ENCODE assay signal across 9 cellular contexts in genomic region chr20:21096321-21097043, GRCh38. TPM values are rescaled to one million over a fixed set of nuclear protein-coding genes. Genes with fewer than 3 reads are reported as not detected.
A peak's percentile ranks its signal among the peaks of the same experiment; 100 is the strongest.
DNase-seq lines count a peak whose midpoint lies in the region; ATAC-seq, FAIRE-seq and TF ChIP-seq lines count a peak whose summit lies in the region.
"Had no signal": no experiment of that assay in that cellular context is flagged by ENCODE, and none has a peak within 500 bp of the region (broad histone marks: within the 10 kb centered on the region; RNA-seq: fewer than 3 reads in every experiment).

No MANE protein-coding gene starts in this region.

- intact Hi-C loops in kidney (cut with DNase I): no loop called here

- no peak for TF ChIP-seq CTCF in GM12865 (IDR thresholded peaks at IDR 0.05; ENCODE audit: insufficient read depth, low read depth, low read length, missing control alignments)
- no peak for TF ChIP-seq CTCF in kidney (IDR thresholded peaks at IDR 0.05; ENCODE audit: borderline replicate concordance, extremely low read depth, insufficient read depth)

- no peak overlapping the region for H3K9ac ChIP-seq in kidney (ENCODE audit: low read length in 2 of 2)

- H3K4me1 Mint-ChIP-seq in stimulated activated memory B cell treated with anti-CD40 and anti-IgM and Interleukin-4, amounts not matched to agents 10 μg/mL and 1 μg/mL and 100 μg/mL, for 72 hours: peaks cover 10% of the 10 kb centered on the region

- H3K9me3 ChIP-seq in kidney (ENCODE audit: control insufficient read depth in 1 of 2, low read length in 2 of 2): no peaks in the 10 kb centered on the region

- no peaks in the 10 kb centered on the region for H3K9me3 Mint-ChIP-seq in stimulated activated memory B cell treated with anti-CD40 and anti-IgM and Interleukin-4, amounts not matched to agents 10 μg/mL and 1 μg/mL and 100 μg/mL, for 72 hours

- no peak overlapping the region for H3K4me3 Mint-ChIP-seq in stimulated activated memory B cell treated with anti-CD40 and anti-IgM and Interleukin-4, amounts not matched to agents 10 μg/mL and 1 μg/mL and 100 μg/mL, for 72 hours

- H3K27ac Mint-ChIP-seq in stimulated activated memory B cell treated with anti-CD40 and anti-IgM and Interleukin-4, amounts not matched to agents 10 μg/mL and 1 μg/mL and 100 μg/mL, for 72 hours: no peak overlapping the region

- H3K36me3 ChIP-seq in kidney (ENCODE audit: control insufficient read depth in 1 of 2, insufficient read depth in 2 of 2, low read length in 2 of 2): no peaks in the 10 kb centered on the region

- ATAC-seq in HG03520 (IDR thresholded peaks at IDR 0.05; ENCODE audit: unreplicated experiment): peak; percentile 36
- ATAC-seq in stimulated activated memory B cell treated with anti-CD40 and anti-IgM and Interleukin-4, amounts not matched to agents 10 μg/mL and 1 μg/mL and 100 μg/mL, for 72 hours: no peak

- peak; percentile 52 for DNase-seq in GM12865 (ENCODE audit: low read depth)
- DNase-seq in RPMI8226: peak; percentile 51
- peak; percentile 61 for DNase-seq in islet precursor cell
- no peak for DNase-seq in kidney
- DNase-seq in HK-2 (ENCODE audit: unreplicated experiment): no peak
- no peak for DNase-seq in NCI-H146 treated with DMSO at 0.1 percent for 48 hours (lab: John Stamatoyannopoulos, UW; ENCODE audit: unreplicated experiment)

- H3K36me3 Mint-ChIP-seq in stimulated activated memory B cell treated with anti-CD40 and anti-IgM and Interleukin-4, amounts not matched to agents 10 μg/mL and 1 μg/mL and 100 μg/mL, for 72 hours: no peaks in the 10 kb centered on the region

- H3K27ac ChIP-seq in kidney (ENCODE audit: low read depth in 2 of 2, low read length in 2 of 2): no peak overlapping the region

- no peak overlapping the region for H3K4me3 ChIP-seq in GM12865 (ENCODE audit: low read depth, low read length)
- H3K4me3 ChIP-seq in kidney (ENCODE audit: low read length in 2 of 2): no peak overlapping the region

- FAIRE-seq in kidney (lab: Jason Lieb, UNC): no peak

- peaks cover 53% of the 10 kb centered on the region for H3K27me3 Mint-ChIP-seq in stimulated activated memory B cell treated with anti-CD40 and anti-IgM and Interleukin-4, amounts not matched to agents 10 μg/mL and 1 μg/mL and 100 μg/mL, for 72 hours

- peaks cover 0 to 5% of the 10 kb centered on the region in 2 donors for H3K4me1 ChIP-seq in kidney (ENCODE audit: control insufficient read depth in 1 of 2, insufficient read depth in 1 of 2, low read depth in 1 of 2, low read length in 2 of 2)

RNA-seq across cellular contexts. Expression of gene LINC00237, which starts 9.7 kb away (rescaled TPM):
- not detected for total RNA-seq in kidney
- polyA plus RNA-seq in kidney (ENCODE audit: insufficient read depth, low read depth, low replicate concordance): not detected
- total RNA-seq: liver had no signal
- polyA plus RNA-seq: liver had no signal

RNA-seq across cellular contexts. Expression of gene KIZ, which starts 29.4 kb away (rescaled TPM):
- total RNA-seq in kidney: 21.8 TPM
- 17.3 TPM for polyA plus RNA-seq in kidney (ENCODE audit: insufficient read depth, low read depth, low replicate concordance)

Comparison
In these comparisons a context has a peak if more than half of its experiments do, and no peak if none do; other contexts are left out.
1. DNase-seq: peak in GM12865 (single experiment), RPMI8226 (single experiment) and islet precursor cell (single experiment); none in kidney (single experiment), HK-2 (single experiment) and NCI-H146 treated with DMSO at 0.1 percent for 48 hours (single experiment).